1 cellular context compared by ENCODE assay signal in genomic region chr15:83063555-83063954, GRCh38.
TF ChIP-seq lines count a peak whose summit lies in the region.

No MANE protein-coding gene starts in this region.

TF ChIP-seq in HepG2, 621 proteins besides CTCF, POLR2A, EP300 and RAD21:
- TF ChIP-seq, protein P1, sequence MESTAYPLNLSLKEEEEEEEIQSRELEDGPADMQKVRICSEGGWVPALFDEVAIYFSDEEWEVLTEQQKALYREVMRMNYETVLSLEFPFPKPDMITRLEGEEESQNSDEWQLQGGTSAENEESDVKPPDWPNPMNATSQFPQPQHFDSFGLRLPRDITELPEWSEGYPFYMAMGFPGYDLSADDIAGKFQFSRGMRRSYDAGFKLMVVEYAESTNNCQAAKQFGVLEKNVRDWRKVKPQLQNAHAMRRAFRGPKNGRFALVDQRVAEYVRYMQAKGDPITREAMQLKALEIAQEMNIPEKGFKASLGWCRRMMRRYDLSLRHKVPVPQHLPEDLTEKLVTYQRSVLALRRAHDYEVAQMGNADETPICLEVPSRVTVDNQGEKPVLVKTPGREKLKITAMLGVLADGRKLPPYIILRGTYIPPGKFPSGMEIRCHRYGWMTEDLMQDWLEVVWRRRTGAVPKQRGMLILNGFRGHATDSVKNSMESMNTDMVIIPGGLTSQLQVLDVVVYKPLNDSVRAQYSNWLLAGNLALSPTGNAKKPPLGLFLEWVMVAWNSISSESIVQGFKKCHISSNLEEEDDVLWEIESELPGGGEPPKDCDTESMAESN (CRISPR knock-in tag; conservative IDR thresholded peaks at IDR 0.05) = no peak
- TF ChIP-seq KAT2B (IDR thresholded peaks at IDR 0.05; ENCODE audit: borderline replicate concordance, low read depth, low read length) (no peak), YEATS4 (CRISPR knock-in tag; IDR thresholded peaks at IDR 0.05; ENCODE audit: borderline replicate concordance) (no peak)
- TF ChIP-seq, protein P2, sequence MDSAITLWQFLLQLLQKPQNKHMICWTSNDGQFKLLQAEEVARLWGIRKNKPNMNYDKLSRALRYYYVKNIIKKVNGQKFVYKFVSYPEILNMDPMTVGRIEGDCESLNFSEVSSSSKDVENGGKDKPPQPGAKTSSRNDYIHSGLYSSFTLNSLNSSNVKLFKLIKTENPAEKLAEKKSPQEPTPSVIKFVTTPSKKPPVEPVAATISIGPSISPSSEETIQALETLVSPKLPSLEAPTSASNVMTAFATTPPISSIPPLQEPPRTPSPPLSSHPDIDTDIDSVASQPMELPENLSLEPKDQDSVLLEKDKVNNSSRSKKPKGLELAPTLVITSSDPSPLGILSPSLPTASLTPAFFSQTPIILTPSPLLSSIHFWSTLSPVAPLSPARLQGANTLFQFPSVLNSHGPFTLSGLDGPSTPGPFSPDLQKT (CRISPR knock-in tag; IDR thresholded peaks at IDR 0.05; ENCODE audit: borderline replicate concordance) = no peak
